1 cellular context compared by ENCODE assay signal in the genomic region with DNA sequence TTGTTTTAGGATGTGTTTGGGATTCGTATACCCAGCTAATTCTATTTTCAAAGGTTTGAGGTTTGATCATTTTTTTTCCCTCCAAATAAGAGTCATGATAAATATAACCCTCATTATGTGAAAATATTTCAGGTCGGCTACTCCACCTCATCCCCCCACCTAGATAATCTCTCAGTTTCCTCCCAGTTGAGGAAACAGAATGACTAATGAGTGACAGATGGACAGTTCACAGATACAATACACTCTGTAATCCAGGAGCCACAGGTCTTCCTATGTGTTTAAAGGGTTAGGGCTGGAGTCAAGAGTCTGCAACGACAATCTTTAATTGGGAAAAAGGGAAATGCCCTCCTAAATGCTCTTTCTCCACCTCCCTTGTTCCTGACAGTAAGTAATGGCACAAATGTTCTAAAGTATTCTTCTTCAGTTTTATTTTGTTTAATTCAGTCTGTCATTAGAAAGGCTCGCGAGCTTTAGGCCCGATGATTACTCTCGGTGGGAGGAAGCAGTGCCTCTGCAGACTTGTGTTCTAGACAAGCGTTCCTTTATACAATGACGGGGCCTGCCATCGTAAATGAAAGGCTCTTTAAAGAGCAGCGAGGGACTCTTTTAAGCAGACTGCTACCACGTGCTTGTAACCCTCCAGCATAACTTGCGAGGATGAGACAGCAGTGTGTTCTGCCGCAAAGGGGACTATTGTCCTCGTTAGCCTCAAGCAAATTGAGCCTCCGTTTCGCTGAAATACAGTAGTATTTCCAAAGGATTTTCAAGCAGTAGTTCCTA.
A peak's percentile ranks its signal among the peaks of the same experiment; 100 is the strongest.
TF ChIP-seq lines count a peak whose summit lies in the region.

No MANE protein-coding gene starts in this region.

TF ChIP-seq in H1, 55 proteins besides CTCF, POLR2A, EP300 and RAD21:
- TF ChIP-seq CBX5 (IDR thresholded peaks at IDR 0.05; ENCODE audit: low read depth, low read length) (no peak), SP4 (IDR thresholded peaks at IDR 0.05; ENCODE audit: low read length) (no peak), TCF12 (IDR thresholded peaks at IDR 0.05; ENCODE audit: low read depth, low read length) (no peak), SUZ12 (IDR thresholded peaks at IDR 0.05; ENCODE audit: low read length) (no peak), KDM5A (IDR thresholded peaks at IDR 0.05; ENCODE audit: low read length) (no peak)
- TF ChIP-seq, protein P1, sequence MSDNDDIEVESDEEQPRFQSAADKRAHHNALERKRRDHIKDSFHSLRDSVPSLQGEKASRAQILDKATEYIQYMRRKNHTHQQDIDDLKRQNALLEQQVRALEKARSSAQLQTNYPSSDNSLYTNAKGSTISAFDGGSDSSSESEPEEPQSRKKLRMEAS (IDR thresholded peaks at IDR 0.05), result peak; percentile 88
- TF ChIP-seq, protein P2, sequence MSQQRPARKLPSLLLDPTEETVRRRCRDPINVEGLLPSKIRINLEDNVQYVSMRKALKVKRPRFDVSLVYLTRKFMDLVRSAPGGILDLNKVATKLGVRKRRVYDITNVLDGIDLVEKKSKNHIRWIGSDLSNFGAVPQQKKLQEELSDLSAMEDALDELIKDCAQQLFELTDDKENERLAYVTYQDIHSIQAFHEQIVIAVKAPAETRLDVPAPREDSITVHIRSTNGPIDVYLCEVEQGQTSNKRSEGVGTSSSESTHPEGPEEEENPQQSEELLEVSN (IDR thresholded peaks at IDR 0.05), result peak; percentile 85
TF ChIP-seq in H1: peak in this region for 2.
